1 cellular context compared by ENCODE assay signal in the genomic region with DNA sequence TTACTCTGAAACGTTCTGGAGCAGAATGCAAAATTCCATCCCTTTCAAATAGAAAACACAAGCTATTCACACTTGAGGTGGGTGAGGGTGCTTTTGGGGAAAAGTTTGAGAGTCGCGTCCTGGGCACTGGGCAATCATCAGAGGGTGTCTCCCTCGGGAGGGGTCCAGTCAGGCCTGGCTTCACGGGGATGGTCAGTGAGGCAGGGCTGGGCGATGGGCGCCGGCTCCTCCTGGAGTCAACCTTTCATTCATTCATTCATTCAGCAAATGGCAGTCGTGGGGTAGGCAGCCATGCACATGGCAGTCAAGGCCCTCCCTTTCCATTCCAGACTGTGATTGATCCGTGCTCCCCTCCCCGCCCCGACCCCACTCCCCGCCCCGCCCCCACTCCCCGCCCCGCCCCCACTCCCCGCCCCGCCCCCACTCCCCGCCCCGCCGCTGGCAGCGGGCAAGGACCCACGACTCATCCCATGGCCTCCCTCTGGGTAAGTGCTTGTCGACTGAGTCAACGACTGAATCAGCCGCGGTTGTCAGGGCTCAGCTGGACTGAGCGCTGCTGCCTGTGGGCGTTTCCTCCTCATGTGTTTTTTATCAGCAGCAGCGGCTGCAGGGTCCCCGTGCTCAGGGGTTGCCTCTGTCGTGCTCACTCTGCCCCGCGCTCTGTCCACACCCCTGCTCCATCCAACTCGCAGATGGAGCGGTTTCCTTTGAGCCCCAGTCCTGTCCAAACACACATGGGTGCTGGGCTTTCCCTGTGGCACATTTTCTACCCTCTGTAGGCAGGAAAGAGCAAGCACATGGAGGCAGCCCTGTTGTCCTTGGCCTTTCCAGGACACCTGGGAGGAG.
A peak's percentile ranks its signal among the peaks of the same experiment; 100 is the strongest.
TF ChIP-seq lines count a peak whose summit lies in the region.

No MANE protein-coding gene starts in this region.

TF ChIP-seq in HepG2, 621 proteins besides CTCF, POLR2A, EP300 and RAD21 (continued from another document):
- TF ChIP-seq, protein P1, sequence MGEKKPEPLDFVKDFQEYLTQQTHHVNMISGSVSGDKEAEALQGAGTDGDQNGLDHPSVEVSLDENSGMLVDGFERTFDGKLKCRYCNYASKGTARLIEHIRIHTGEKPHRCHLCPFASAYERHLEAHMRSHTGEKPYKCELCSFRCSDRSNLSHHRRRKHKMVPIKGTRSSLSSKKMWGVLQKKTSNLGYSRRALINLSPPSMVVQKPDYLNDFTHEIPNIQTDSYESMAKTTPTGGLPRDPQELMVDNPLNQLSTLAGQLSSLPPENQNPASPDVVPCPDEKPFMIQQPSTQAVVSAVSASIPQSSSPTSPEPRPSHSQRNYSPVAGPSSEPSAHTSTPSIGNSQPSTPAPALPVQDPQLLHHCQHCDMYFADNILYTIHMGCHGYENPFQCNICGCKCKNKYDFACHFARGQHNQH (CRISPR knock-in tag; IDR thresholded peaks at IDR 0.05) = 0 out of 2 replicates have a peak, but pooled peaks have one; percentile 29
- TF ChIP-seq, protein P2, sequence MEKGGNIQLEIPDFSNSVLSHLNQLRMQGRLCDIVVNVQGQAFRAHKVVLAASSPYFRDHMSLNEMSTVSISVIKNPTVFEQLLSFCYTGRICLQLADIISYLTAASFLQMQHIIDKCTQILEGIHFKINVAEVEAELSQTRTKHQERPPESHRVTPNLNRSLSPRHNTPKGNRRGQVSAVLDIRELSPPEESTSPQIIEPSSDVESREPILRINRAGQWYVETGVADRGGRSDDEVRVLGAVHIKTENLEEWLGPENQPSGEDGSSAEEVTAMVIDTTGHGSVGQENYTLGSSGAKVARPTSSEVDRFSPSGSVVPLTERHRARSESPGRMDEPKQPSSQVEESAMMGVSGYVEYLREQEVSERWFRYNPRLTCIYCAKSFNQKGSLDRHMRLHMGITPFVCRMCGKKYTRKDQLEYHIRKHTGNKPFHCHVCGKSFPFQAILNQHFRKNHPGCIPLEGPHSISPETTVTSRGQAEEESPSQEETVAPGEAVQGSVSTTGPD (CRISPR knock-in tag; IDR thresholded peaks at IDR 0.05) = no peak
- TF ChIP-seq FIP1L1 (IDR thresholded peaks at IDR 0.05; ENCODE audit: borderline replicate concordance, insufficient read depth, low read depth, low read length) (no peak), ZNF782 (CRISPR knock-in tag; IDR thresholded peaks at IDR 0.05; ENCODE audit: borderline replicate concordance) (no peak), ZIK1 (CRISPR knock-in tag; IDR thresholded peaks at IDR 0.05; ENCODE audit: borderline replicate concordance, low read depth) (no peak), YEATS4 (CRISPR knock-in tag; IDR thresholded peaks at IDR 0.05; ENCODE audit: borderline replicate concordance) (0 out of 2 replicates have a peak, but pooled peaks have one; percentile 33), ZNF768 (CRISPR knock-in tag; IDR thresholded peaks at IDR 0.05) (peak; percentile 36; the same call in 1 of the 2 replicates), ZMYM3 (CRISPR knock-in tag; IDR thresholded peaks at IDR 0.05) (0 out of 2 replicates have a peak, but pooled peaks have one; percentile 12), ZSCAN9 (CRISPR knock-in tag; IDR thresholded peaks at IDR 0.05; ENCODE audit: borderline replicate concordance) (no peak), ZNF510 (CRISPR knock-in tag; IDR thresholded peaks at IDR 0.05; ENCODE audit: low read depth) (no peak), NFKBIZ (CRISPR knock-in tag; IDR thresholded peaks at IDR 0.05) (no peak), IRX3 (CRISPR knock-in tag; IDR thresholded peaks at IDR 0.05; ENCODE audit: borderline replicate concordance, low read depth) (no peak), SAP130 (CRISPR knock-in tag; IDR thresholded peaks at IDR 0.05; ENCODE audit: low read depth) (peak; percentile 47), MED1 (CRISPR knock-in tag; IDR thresholded peaks at IDR 0.05) (0 out of 2 replicates have a peak, but pooled peaks have one; percentile 22), ZSCAN25 (CRISPR knock-in tag; IDR thresholded peaks at IDR 0.05) (peak; percentile 75), ZNF546 (CRISPR knock-in tag; conservative IDR thresholded peaks at IDR 0.05) (no peak), ZNF496 (CRISPR knock-in tag; IDR thresholded peaks at IDR 0.05; ENCODE audit: insufficient replicate concordance) (no peak), ZNF781 (CRISPR knock-in tag; IDR thresholded peaks at IDR 0.05; ENCODE audit: borderline replicate concordance, not compliant biosample characterization) (no peak), SRY (CRISPR knock-in tag; IDR thresholded peaks at IDR 0.05) (0 out of 2 replicates have a peak, but pooled peaks have one; percentile 26), HOXA3 (CRISPR knock-in tag; IDR thresholded peaks at IDR 0.05) (peak; percentile 4; the same call in 1 of the 2 replicates), HMG20A (CRISPR knock-in tag; IDR thresholded peaks at IDR 0.05; ENCODE audit: borderline replicate concordance) (no peak), HDAC6 (IDR thresholded peaks at IDR 0.05; ENCODE audit: low read depth, low read length) (no peak), ZNF33B (CRISPR knock-in tag; IDR thresholded peaks at IDR 0.05) (no peak), FOXC1 (CRISPR knock-in tag; IDR thresholded peaks at IDR 0.05; ENCODE audit: borderline replicate concordance) (no peak), SP4 (CRISPR knock-in tag; IDR thresholded peaks at IDR 0.05) (peak; percentile 34; the same call in 1 of the 2 replicates), RFXAP (CRISPR knock-in tag; IDR thresholded peaks at IDR 0.05; ENCODE audit: borderline replicate concordance) (no peak), ARID2 (CRISPR knock-in tag; IDR thresholded peaks at IDR 0.05; ENCODE audit: borderline replicate concordance) (no peak), ZNF501 (CRISPR knock-in tag; IDR thresholded peaks at IDR 0.05) (no peak), PRPF4 (IDR thresholded peaks at IDR 0.05; ENCODE audit: low read depth, low read length, poor library complexity, severe bottlenecking) (no peak), HNF4A (CRISPR knock-in tag; IDR thresholded peaks at IDR 0.05) (0 out of 2 replicates have a peak, but pooled peaks have one; percentile 48), HNRNPL (IDR thresholded peaks at IDR 0.05; ENCODE audit: low read depth, low read length) (peak; percentile 76)
- TF ChIP-seq, protein P3, sequence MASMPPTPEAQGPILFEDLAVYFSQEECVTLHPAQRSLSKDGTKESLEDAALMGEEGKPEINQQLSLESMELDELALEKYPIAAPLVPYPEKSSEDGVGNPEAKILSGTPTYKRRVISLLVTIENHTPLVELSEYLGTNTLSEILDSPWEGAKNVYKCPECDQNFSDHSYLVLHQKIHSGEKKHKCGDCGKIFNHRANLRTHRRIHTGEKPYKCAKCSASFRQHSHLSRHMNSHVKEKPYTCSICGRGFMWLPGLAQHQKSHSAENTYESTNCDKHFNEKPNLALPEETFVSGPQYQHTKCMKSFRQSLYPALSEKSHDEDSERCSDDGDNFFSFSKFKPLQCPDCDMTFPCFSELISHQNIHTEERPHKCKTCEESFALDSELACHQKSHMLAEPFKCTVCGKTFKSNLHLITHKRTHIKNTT (CRISPR knock-in tag; IDR thresholded peaks at IDR 0.05) = no peak
- TF ChIP-seq, protein P4, sequence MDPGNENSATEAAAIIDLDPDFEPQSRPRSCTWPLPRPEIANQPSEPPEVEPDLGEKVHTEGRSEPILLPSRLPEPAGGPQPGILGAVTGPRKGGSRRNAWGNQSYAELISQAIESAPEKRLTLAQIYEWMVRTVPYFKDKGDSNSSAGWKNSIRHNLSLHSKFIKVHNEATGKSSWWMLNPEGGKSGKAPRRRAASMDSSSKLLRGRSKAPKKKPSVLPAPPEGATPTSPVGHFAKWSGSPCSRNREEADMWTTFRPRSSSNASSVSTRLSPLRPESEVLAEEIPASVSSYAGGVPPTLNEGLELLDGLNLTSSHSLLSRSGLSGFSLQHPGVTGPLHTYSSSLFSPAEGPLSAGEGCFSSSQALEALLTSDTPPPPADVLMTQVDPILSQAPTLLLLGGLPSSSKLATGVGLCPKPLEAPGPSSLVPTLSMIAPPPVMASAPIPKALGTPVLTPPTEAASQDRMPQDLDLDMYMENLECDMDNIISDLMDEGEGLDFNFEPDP (CRISPR knock-in tag; conservative IDR thresholded peaks at IDR 0.05) = no peak
- TF ChIP-seq, protein P5, sequence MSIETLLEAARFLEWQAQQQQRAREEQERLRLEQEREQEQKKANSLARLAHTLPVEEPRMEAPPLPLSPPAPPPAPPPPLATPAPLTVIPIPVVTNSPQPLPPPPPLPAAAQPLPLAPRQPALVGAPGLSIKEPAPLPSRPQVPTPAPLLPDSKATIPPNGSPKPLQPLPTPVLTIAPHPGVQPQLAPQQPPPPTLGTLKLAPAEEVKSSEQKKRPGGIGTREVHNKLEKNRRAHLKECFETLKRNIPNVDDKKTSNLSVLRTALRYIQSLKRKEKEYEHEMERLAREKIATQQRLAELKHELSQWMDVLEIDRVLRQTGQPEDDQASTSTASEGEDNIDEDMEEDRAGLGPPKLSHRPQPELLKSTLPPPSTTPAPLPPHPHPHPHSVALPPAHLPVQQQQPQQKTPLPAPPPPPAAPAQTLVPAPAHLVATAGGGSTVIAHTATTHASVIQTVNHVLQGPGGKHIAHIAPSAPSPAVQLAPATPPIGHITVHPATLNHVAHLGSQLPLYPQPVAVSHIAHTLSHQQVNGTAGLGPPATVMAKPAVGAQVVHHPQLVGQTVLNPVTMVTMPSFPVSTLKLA (IDR thresholded peaks at IDR 0.05) = peak; percentile 51
- TF ChIP-seq, protein P6, sequence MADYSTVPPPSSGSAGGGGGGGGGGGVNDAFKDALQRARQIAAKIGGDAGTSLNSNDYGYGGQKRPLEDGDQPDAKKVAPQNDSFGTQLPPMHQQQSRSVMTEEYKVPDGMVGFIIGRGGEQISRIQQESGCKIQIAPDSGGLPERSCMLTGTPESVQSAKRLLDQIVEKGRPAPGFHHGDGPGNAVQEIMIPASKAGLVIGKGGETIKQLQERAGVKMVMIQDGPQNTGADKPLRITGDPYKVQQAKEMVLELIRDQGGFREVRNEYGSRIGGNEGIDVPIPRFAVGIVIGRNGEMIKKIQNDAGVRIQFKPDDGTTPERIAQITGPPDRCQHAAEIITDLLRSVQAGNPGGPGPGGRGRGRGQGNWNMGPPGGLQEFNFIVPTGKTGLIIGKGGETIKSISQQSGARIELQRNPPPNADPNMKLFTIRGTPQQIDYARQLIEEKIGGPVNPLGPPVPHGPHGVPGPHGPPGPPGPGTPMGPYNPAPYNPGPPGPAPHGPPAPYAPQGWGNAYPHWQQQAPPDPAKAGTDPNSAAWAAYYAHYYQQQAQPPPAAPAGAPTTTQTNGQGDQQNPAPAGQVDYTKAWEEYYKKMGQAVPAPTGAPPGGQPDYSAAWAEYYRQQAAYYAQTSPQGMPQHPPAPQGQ (CRISPR knock-in tag; IDR thresholded peaks at IDR 0.05; ENCODE audit: borderline replicate concordance) = no peak
- TF ChIP-seq, protein P7, sequence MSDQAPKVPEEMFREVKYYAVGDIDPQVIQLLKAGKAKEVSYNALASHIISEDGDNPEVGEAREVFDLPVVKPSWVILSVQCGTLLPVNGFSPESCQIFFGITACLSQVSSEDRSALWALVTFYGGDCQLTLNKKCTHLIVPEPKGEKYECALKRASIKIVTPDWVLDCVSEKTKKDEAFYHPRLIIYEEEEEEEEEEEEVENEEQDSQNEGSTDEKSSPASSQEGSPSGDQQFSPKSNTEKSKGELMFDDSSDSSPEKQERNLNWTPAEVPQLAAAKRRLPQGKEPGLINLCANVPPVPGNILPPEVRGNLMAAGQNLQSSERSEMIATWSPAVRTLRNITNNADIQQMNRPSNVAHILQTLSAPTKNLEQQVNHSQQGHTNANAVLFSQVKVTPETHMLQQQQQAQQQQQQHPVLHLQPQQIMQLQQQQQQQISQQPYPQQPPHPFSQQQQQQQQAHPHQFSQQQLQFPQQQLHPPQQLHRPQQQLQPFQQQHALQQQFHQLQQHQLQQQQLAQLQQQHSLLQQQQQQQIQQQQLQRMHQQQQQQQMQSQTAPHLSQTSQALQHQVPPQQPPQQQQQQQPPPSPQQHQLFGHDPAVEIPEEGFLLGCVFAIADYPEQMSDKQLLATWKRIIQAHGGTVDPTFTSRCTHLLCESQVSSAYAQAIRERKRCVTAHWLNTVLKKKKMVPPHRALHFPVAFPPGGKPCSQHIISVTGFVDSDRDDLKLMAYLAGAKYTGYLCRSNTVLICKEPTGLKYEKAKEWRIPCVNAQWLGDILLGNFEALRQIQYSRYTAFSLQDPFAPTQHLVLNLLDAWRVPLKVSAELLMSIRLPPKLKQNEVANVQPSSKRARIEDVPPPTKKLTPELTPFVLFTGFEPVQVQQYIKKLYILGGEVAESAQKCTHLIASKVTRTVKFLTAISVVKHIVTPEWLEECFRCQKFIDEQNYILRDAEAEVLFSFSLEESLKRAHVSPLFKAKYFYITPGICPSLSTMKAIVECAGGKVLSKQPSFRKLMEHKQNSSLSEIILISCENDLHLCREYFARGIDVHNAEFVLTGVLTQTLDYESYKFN (CRISPR knock-in tag; conservative IDR thresholded peaks at IDR 0.05) = no peak
- TF ChIP-seq, protein P8, sequence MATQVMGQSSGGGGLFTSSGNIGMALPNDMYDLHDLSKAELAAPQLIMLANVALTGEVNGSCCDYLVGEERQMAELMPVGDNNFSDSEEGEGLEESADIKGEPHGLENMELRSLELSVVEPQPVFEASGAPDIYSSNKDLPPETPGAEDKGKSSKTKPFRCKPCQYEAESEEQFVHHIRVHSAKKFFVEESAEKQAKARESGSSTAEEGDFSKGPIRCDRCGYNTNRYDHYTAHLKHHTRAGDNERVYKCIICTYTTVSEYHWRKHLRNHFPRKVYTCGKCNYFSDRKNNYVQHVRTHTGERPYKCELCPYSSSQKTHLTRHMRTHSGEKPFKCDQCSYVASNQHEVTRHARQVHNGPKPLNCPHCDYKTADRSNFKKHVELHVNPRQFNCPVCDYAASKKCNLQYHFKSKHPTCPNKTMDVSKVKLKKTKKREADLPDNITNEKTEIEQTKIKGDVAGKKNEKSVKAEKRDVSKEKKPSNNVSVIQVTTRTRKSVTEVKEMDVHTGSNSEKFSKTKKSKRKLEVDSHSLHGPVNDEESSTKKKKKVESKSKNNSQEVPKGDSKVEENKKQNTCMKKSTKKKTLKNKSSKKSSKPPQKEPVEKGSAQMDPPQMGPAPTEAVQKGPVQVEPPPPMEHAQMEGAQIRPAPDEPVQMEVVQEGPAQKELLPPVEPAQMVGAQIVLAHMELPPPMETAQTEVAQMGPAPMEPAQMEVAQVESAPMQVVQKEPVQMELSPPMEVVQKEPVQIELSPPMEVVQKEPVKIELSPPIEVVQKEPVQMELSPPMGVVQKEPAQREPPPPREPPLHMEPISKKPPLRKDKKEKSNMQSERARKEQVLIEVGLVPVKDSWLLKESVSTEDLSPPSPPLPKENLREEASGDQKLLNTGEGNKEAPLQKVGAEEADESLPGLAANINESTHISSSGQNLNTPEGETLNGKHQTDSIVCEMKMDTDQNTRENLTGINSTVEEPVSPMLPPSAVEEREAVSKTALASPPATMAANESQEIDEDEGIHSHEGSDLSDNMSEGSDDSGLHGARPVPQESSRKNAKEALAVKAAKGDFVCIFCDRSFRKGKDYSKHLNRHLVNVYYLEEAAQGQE (IDR thresholded peaks at IDR 0.05; ENCODE audit: borderline replicate concordance in 1 of 2, low read depth in 1 of 2, low read length in 2 of 2) = no peak
